15 cellular contexts compared by ENCODE assay signal in genomic region chr12:12810507-12811143, GRCh38. TPM values are rescaled to one million over a fixed set of nuclear protein-coding genes. Genes with fewer than 3 reads are reported as not detected.
DNase-seq lines count a peak whose midpoint lies in the region; ATAC-seq lines count a peak whose summit lies in the region.
"Had no signal": no experiment of that assay in that cellular context is flagged by ENCODE, and none has a peak within 500 bp of the region (broad histone marks: within the 10 kb centered on the region; RNA-seq: fewer than 3 reads in every experiment).

No MANE protein-coding gene starts in this region.

- no peak for DNase-seq in T-helper 2 cell treated with Interferon-gamma antibody and Interleukin-4, amounts not matched to agents 5 μg/mL and 100 μg/mL, for 36 hours (ENCODE audit: low spot score)
- no peak for DNase-seq in T-helper 2 cell
- peak; percentile 65 for DNase-seq in COLO668 (lab: John Stamatoyannopoulos, UW; ENCODE audit: unreplicated experiment)
- DNase-seq in NCI-H774 (lab: John Stamatoyannopoulos, UW), result peak; percentile 34
- no peak for DNase-seq in naive thymus-derived CD8-positive, alpha-beta T cell
- DNase-seq in DMS114 treated with DMSO at 0.1 percent for 48 hours (lab: John Stamatoyannopoulos, UW; ENCODE audit: unreplicated experiment), result no peak
- DNase-seq: effector CD4-positive, alpha-beta T cell; esophagus squamous epithelium; mammary epithelial cell; MM.1S; NCI-H2171 treated with DMSO at 0.1 percent for 48 hours; retina had no signal

- H3K4me1 Mint-ChIP-seq in T-helper 2 cell treated with Interferon-gamma antibody and Interleukin-4, amounts not matched to agents 5 μg/mL and 100 μg/mL, for 36 hours (ENCODE audit: low read depth), result peaks cover 54% of the 10 kb centered on the region
- H3K4me1 Mint-ChIP-seq in naive thymus-derived CD8-positive, alpha-beta T cell, result peaks cover 26 to 81% (median 73%) of the 10 kb centered on the region in 4 donors

- H3K4me3 Mint-ChIP-seq in T-helper 2 cell treated with Interferon-gamma antibody and Interleukin-4, amounts not matched to agents 5 μg/mL and 100 μg/mL, for 36 hours, result no peak overlapping the region
- H3K4me3 Mint-ChIP-seq in naive thymus-derived CD8-positive, alpha-beta T cell, result no peak overlapping the region
- H3K4me3 Mint-ChIP-seq: central memory CD8-positive, alpha-beta T cell had no signal

- H3K9me3 Mint-ChIP-seq in T-helper 2 cell treated with Interferon-gamma antibody and Interleukin-4, amounts not matched to agents 5 μg/mL and 100 μg/mL, for 36 hours, result no peaks in the 10 kb centered on the region
- H3K9me3 Mint-ChIP-seq in naive thymus-derived CD8-positive, alpha-beta T cell, result no peaks in the 10 kb centered on the region
- H3K9me3 Mint-ChIP-seq: central memory CD8-positive, alpha-beta T cell had no signal

- peak overlapping the region; percentile 7 for H3K27ac Mint-ChIP-seq in T-helper 2 cell treated with Interferon-gamma antibody and Interleukin-4, amounts not matched to agents 5 μg/mL and 100 μg/mL, for 36 hours
- H3K27ac Mint-ChIP-seq in naive thymus-derived CD8-positive, alpha-beta T cell, result peak overlapping the region; percentile 15 to 97 (median 83)

- ATAC-seq in naive thymus-derived CD8-positive, alpha-beta T cell, result no peak
- ATAC-seq in HG03571 (IDR thresholded peaks at IDR 0.05; ENCODE audit: unreplicated experiment), result no peak
- no peak for ATAC-seq in GM21526 (IDR thresholded peaks at IDR 0.05; ENCODE audit: low FRiP score, unreplicated experiment)

- H3K36me3 Mint-ChIP-seq in T-helper 2 cell treated with Interferon-gamma antibody and Interleukin-4, amounts not matched to agents 5 μg/mL and 100 μg/mL, for 36 hours (ENCODE audit: low read depth), result peaks cover 18% of the 10 kb centered on the region
- peaks cover 0 to 12% (median under 1%) of the 10 kb centered on the region in 3 donors for H3K36me3 Mint-ChIP-seq in naive thymus-derived CD8-positive, alpha-beta T cell

- POLR2A ChIA-PET in naive thymus-derived CD8-positive, alpha-beta T cell (lab: Charles Lee), result interaction anchor here (1.3 to 6.4 kb wide), 2 partner anchors 22 to 96 kb away, joined by 4 to 68 read pairs; no protein-coding TSS in a partner anchor

- H3K27me3 Mint-ChIP-seq in T-helper 2 cell treated with Interferon-gamma antibody and Interleukin-4, amounts not matched to agents 5 μg/mL and 100 μg/mL, for 36 hours (ENCODE audit: low read depth), result no peaks in the 10 kb centered on the region
- H3K27me3 Mint-ChIP-seq in naive thymus-derived CD8-positive, alpha-beta T cell, result no peaks in the 10 kb centered on the region
- H3K27me3 Mint-ChIP-seq: central memory CD8-positive, alpha-beta T cell had no signal

RNA-seq across cellular contexts. Expression of gene DDX47, which starts 2.5 kb away (rescaled TPM):
- 10 to 100 TPM; 84.6 to 93.6 TPM for total RNA-seq in naive thymus-derived CD8-positive, alpha-beta T cell
- polyA plus RNA-seq in naive thymus-derived CD8-positive, alpha-beta T cell, result 10 to 100 TPM; 61.0 to 77.1 (median 62.7) TPM

RNA-seq across cellular contexts. Expression of gene APOLD1, which starts 25.2 kb away (rescaled TPM):
- 1 to 10 TPM; 2.5 to 4.3 TPM for total RNA-seq in naive thymus-derived CD8-positive, alpha-beta T cell
- polyA plus RNA-seq in naive thymus-derived CD8-positive, alpha-beta T cell, result 1 to 10 TPM in 1 of 3 donors, under 1 TPM in 2; 0.14 to 1.4 (median 0.54) TPM

Comparison
In these comparisons a context has a peak if more than half of its experiments do, and no peak if none do; other contexts are left out.
1. DNase-seq: peak in COLO668 (single experiment) and NCI-H774 (single experiment); none in T-helper 2 cell treated with Interferon-gamma antibody and Interleukin-4, amounts not matched to agents 5 μg/mL and 100 μg/mL, for 36 hours (single experiment), T-helper 2 cell (0 of 5), naive thymus-derived CD8-positive, alpha-beta T cell (0 of 10) and DMS114 treated with DMSO at 0.1 percent for 48 hours (single experiment).